In genomic region chr3:44235604-44236484, GRCh38 we compare ENCODE assay signal across 9 cellular contexts. TPM values are rescaled to one million over a fixed set of nuclear protein-coding genes. Genes with fewer than 3 reads are reported as not detected.
A peak's percentile ranks its signal among the peaks of the same experiment; 100 is the strongest.
DNase-seq lines count a peak whose midpoint lies in the region; ATAC-seq and TF ChIP-seq lines count a peak whose summit lies in the region.
"Had no signal": no experiment of that assay in that cellular context is flagged by ENCODE, and none has a peak within 500 bp of the region (broad histone marks: within the 10 kb centered on the region; RNA-seq: fewer than 3 reads in every experiment).

No MANE protein-coding gene starts in this region.

- H3K4me1 Mint-ChIP-seq in activated T-cell treated with anti-CD3 and anti-CD28 coated beads, Interleukin-2, amount 50 U/mL, for 4 hours (ENCODE audit: low read depth): peaks cover 7% of the 10 kb centered on the region
- peaks cover 9 to 17% (median 16%) of the 10 kb centered on the region in 4 donors for H3K4me1 Mint-ChIP-seq in naive thymus-derived CD8-positive, alpha-beta T cell
- H3K4me1 Mint-ChIP-seq in stimulated activated naive B cell treated with anti-CD40 and anti-IgM and Interleukin-4, amounts not matched to agents 10 μg/mL and 1 μg/mL and 100 μg/mL, for 72 hours: peaks cover 3 to 8% of the 10 kb centered on the region in 2 donors

- H3K4me2 ChIP-seq in OCI-LY3 (ENCODE audit: low read length) (peak overlapping the region; percentile 59), fibroblast of lung (ENCODE audit: extremely low read depth, insufficient read depth, low read length) (no peak overlapping the region)

- no peak overlapping the region for H3K27ac Mint-ChIP-seq in naive thymus-derived CD8-positive, alpha-beta T cell
- H3K27ac Mint-ChIP-seq in stimulated activated naive B cell treated with anti-CD40 and anti-IgM and Interleukin-4, amounts not matched to agents 10 μg/mL and 1 μg/mL and 100 μg/mL, for 72 hours: no peak overlapping the region

- H2AFZ ChIP-seq in OCI-LY3 (ENCODE audit: low read depth, low read length) (peak overlapping the region; percentile 91), fibroblast of lung (ENCODE audit: low read length) (no peak overlapping the region)

- H3K9me3 Mint-ChIP-seq in activated T-cell treated with anti-CD3 and anti-CD28 coated beads, Interleukin-2, amount 50 U/mL, for 4 hours: no peaks in the 10 kb centered on the region
- H3K9me3 Mint-ChIP-seq in naive thymus-derived CD8-positive, alpha-beta T cell: no peaks in the 10 kb centered on the region
- H3K9me3 Mint-ChIP-seq in stimulated activated naive B cell treated with anti-CD40 and anti-IgM and Interleukin-4, amounts not matched to agents 10 μg/mL and 1 μg/mL and 100 μg/mL, for 72 hours: no peaks in the 10 kb centered on the region

- TF ChIP-seq CTCF in GM10266 (IDR thresholded peaks at IDR 0.05; ENCODE audit: control insufficient read depth, insufficient read depth, low read depth, missing control alignments) (peak; percentile 68), OCI-LY3 (IDR thresholded peaks at IDR 0.05; ENCODE audit: low read depth, low read length) (peak; percentile 86), fibroblast of lung (conservative IDR thresholded peaks at IDR 0.05 in 1 of 2, IDR thresholded peaks at IDR 0.05 in 1 of 2; ENCODE audit: low read depth in 1 of 2, low read length in 2 of 2) (peak; percentile 74 to 83)

- no peaks in the 10 kb centered on the region for H3K36me3 ChIP-seq in OCI-LY3 (replicated peaks; ENCODE audit: low read depth, low read length)
- no peaks in the 10 kb centered on the region for H3K36me3 ChIP-seq in fibroblast of lung (ENCODE audit: control insufficient read depth, insufficient read depth, low read length)

- H3K79me2 ChIP-seq in OCI-LY3 (ENCODE audit: low read length): no peaks in the 10 kb centered on the region
- H3K79me2 ChIP-seq in fibroblast of lung (ENCODE audit: control insufficient read depth, insufficient read depth, low read length): no peaks in the 10 kb centered on the region

- no peaks in the 10 kb centered on the region for H3K9me3 ChIP-seq in OCI-LY3 (ENCODE audit: insufficient read depth, low read length)
- no peaks in the 10 kb centered on the region for H3K9me3 ChIP-seq in fibroblast of lung (ENCODE audit: control insufficient read depth, insufficient read depth, low read depth, low read length)

- POLR2A ChIA-PET in naive thymus-derived CD8-positive, alpha-beta T cell (lab: Charles Lee): no interaction called here

- peaks cover 8% of the 10 kb centered on the region for H3K27me3 Mint-ChIP-seq in activated T-cell treated with anti-CD3 and anti-CD28 coated beads, Interleukin-2, amount 50 U/mL, for 4 hours (ENCODE audit: low read depth)
- peaks cover 4 to 19% (median 10%) of the 10 kb centered on the region in 5 donors for H3K27me3 Mint-ChIP-seq in naive thymus-derived CD8-positive, alpha-beta T cell
- peaks cover 6 to 12% of the 10 kb centered on the region in 2 donors for H3K27me3 Mint-ChIP-seq in stimulated activated naive B cell treated with anti-CD40 and anti-IgM and Interleukin-4, amounts not matched to agents 10 μg/mL and 1 μg/mL and 100 μg/mL, for 72 hours

- peak; percentile 78 to 82 for ATAC-seq in activated T-cell treated with anti-CD3 and anti-CD28 coated beads, Interleukin-2, amount 50 U/mL, for 4 hours
- peak; percentile 92 to 99 for ATAC-seq in naive thymus-derived CD8-positive, alpha-beta T cell
- ATAC-seq in stimulated activated naive B cell treated with anti-CD40 and anti-IgM and Interleukin-4, amounts not matched to agents 10 μg/mL and 1 μg/mL and 100 μg/mL, for 72 hours (replicated peaks): peak; percentile 72 to 82
- no peak for ATAC-seq in HG03439 (IDR thresholded peaks at IDR 0.05; ENCODE audit: unreplicated experiment)

- H3K9ac ChIP-seq in OCI-LY3 (ENCODE audit: low read length) (no peak overlapping the region), fibroblast of lung (ENCODE audit: insufficient read depth, low read length) (no peak overlapping the region)

- H3K4me3 ChIP-seq in OCI-LY3 (ENCODE audit: low read length): peak overlapping the region; percentile 48
- no peak overlapping the region for H3K4me3 ChIP-seq in fibroblast of lung (replicated peaks in 1 of 4; ENCODE audit: control extremely low read depth in 1 of 4, insufficient read depth in 1 of 4, low read depth in 3 of 4, low read length in 4 of 4)
- H3K4me3 ChIP-seq: skin epidermis had no signal

- DNase-seq in GM10266 (ENCODE audit: extremely low spot score) (peak; percentile 74), HS-5 (ENCODE audit: low read depth) (peak; percentile 76), fibroblast of lung (ENCODE audit: low read depth in 2 of 2) (peak; percentile 87 to 92)
- peak; percentile 55 for DNase-seq in activated T-cell treated with anti-CD3 and anti-CD28 coated beads, Interleukin-2, amount 50 U/mL, for 4 hours
- DNase-seq in naive thymus-derived CD8-positive, alpha-beta T cell: peak; percentile 28 to 75 (median 54)
- DNase-seq in stimulated activated naive B cell treated with anti-CD40 and anti-IgM and Interleukin-4, amounts not matched to agents 10 μg/mL and 1 μg/mL and 100 μg/mL, for 72 hours: peak; percentile 23

- H3K4me3 Mint-ChIP-seq in activated T-cell treated with anti-CD3 and anti-CD28 coated beads, Interleukin-2, amount 50 U/mL, for 4 hours: no peak overlapping the region
- H3K4me3 Mint-ChIP-seq in naive thymus-derived CD8-positive, alpha-beta T cell: no peak overlapping the region
- H3K4me3 Mint-ChIP-seq in stimulated activated naive B cell treated with anti-CD40 and anti-IgM and Interleukin-4, amounts not matched to agents 10 μg/mL and 1 μg/mL and 100 μg/mL, for 72 hours: peak overlapping the region; percentile 33 to 52

- H3K27ac ChIP-seq in OCI-LY3 (ENCODE audit: low read length): no peak overlapping the region
- no peak overlapping the region for H3K27ac ChIP-seq in fibroblast of lung (ENCODE audit: insufficient read depth, low read length)
- H3K27ac ChIP-seq: skin epidermis had no signal

- H3K4me1 ChIP-seq in OCI-LY3 (ENCODE audit: low read length) (peaks cover 7% of the 10 kb centered on the region; the same call in 1 of the 2 replicates), fibroblast of lung (ENCODE audit: control insufficient read depth, extremely low read depth, insufficient read depth, low read length) (no peaks in the 10 kb centered on the region)

- H4K20me1 ChIP-seq in OCI-LY3 (ENCODE audit: insufficient read depth, low read length) (no peaks in the 10 kb centered on the region), fibroblast of lung (ENCODE audit: control insufficient read depth, extremely low read depth, insufficient read depth, low read length) (no peaks in the 10 kb centered on the region)

- H3K27me3 ChIP-seq in OCI-LY3 (ENCODE audit: low read depth, low read length): no peaks in the 10 kb centered on the region
- no peaks in the 10 kb centered on the region for H3K27me3 ChIP-seq in fibroblast of lung (ENCODE audit: control insufficient read depth, insufficient read depth, low read length)

- no peaks in the 10 kb centered on the region for H3K36me3 Mint-ChIP-seq in activated T-cell treated with anti-CD3 and anti-CD28 coated beads, Interleukin-2, amount 50 U/mL, for 4 hours (ENCODE audit: insufficient read depth)
- no peaks in the 10 kb centered on the region for H3K36me3 Mint-ChIP-seq in naive thymus-derived CD8-positive, alpha-beta T cell
- H3K36me3 Mint-ChIP-seq in stimulated activated naive B cell treated with anti-CD40 and anti-IgM and Interleukin-4, amounts not matched to agents 10 μg/mL and 1 μg/mL and 100 μg/mL, for 72 hours: no peaks in the 10 kb centered on the region

RNA-seq across cellular contexts. Expression of gene TOPAZ1, which starts 5.8 kb away (rescaled TPM):
- total RNA-seq in activated T-cell treated with anti-CD3 and anti-CD28 coated beads, Interleukin-2, amount 50 U/mL, for 4 hours: not detected
- not detected in 2 replicates for total RNA-seq in fibroblast of lung
- not detected in 2 replicates for polyA plus RNA-seq in fibroblast of lung
- polyA plus RNA-seq in fibroblast of lung (2012): not detected in 2 replicates
- not detected in 2 replicates for polyA minus RNA-seq in fibroblast of lung (ENCODE audit: low replicate concordance)
- total RNA-seq in naive thymus-derived CD8-positive, alpha-beta T cell: not detected
- not detected for polyA plus RNA-seq in naive thymus-derived CD8-positive, alpha-beta T cell

Comparison
In these comparisons a context has a peak if more than half of its experiments do, and no peak if none do; other contexts are left out.
1. DNase-seq: peak in every context shown above with its lines; median percentile 90 in fibroblast of lung; 76 in HS-5; 74 in GM10266; 55 in activated T-cell treated with anti-CD3 and anti-CD28 coated beads, Interleukin-2, amount 50 U/mL, for 4 hours; 54 in naive thymus-derived CD8-positive, alpha-beta T cell; 23 in stimulated activated naive B cell treated with anti-CD40 and anti-IgM and Interleukin-4, amounts not matched to agents 10 μg/mL and 1 μg/mL and 100 μg/mL, for 72 hours.
2. H3K4me3 Mint-ChIP-seq: peak in stimulated activated naive B cell treated with anti-CD40 and anti-IgM and Interleukin-4, amounts not matched to agents 10 μg/mL and 1 μg/mL and 100 μg/mL, for 72 hours (2 of 2); none in activated T-cell treated with anti-CD3 and anti-CD28 coated beads, Interleukin-2, amount 50 U/mL, for 4 hours (single experiment) and naive thymus-derived CD8-positive, alpha-beta T cell (0 of 10).
3. Peak in every context shown above with its lines, with median percentiles within 50 percentile points of each other: CTCF ChIP-seq.